ENCODE assay signal across 8 cellular contexts in genomic region chr12:53205747-53206146, GRCh38. TPM values are rescaled to one million over a fixed set of nuclear protein-coding genes. Genes with fewer than 3 reads are reported as not detected.
DNase-seq lines count a peak whose midpoint lies in the region; ATAC-seq and TF ChIP-seq lines count a peak whose summit lies in the region.

No MANE protein-coding gene starts in this region.

- in situ Hi-C loops in Panc1 (cut with HindIII; ENCODE audit: low pct_unique_long_range_greater_than_20kb, low sequenced_read_pairs) = no loop called here

- H3K9me3 Mint-ChIP-seq in activated naive CD8-positive, alpha-beta T cell treated with anti-CD3 and anti-CD28 coated beads, Interleukin-2, amount 10 ng/mL, durations not matched to agents 7 days and 5 days = no peaks in the 10 kb centered on the region

- BruUV-seq in Panc1 (replicated peaks; lab: Mats Ljungman, UMichigan) = no TSS peak

- no peaks in the 10 kb centered on the region for H3K9me3 ChIP-seq in Panc1 (ENCODE audit: control insufficient read depth, insufficient read depth, low read depth, low read length)

- no peak overlapping the region for H3K4me3 ChIP-seq in Panc1 (ENCODE audit: low read depth in 2 of 2, low read length in 2 of 2)

- no peak for DNase-seq in Panc1 (ENCODE audit: low read depth, low spot score)
- DNase-seq in activated naive CD8-positive, alpha-beta T cell treated with anti-CD3 and anti-CD28 coated beads, Interleukin-2, amount 10 ng/mL, durations not matched to agents 7 days and 5 days = peak; percentile 77
- DNase-seq in non-pigmented ciliary epithelial cell (ENCODE audit: low read depth) = peak; percentile 68
- DNase-seq in NCI-H1105 treated with DMSO at 0.1 percent for 48 hours (lab: John Stamatoyannopoulos, UW) = no peak
- no peak for DNase-seq in NCI-H2081 treated with DMSO at 0.1 percent for 48 hours (lab: John Stamatoyannopoulos, UW)
- DNase-seq in mucosa of gallbladder (ENCODE audit: low spot score) = no peak

- no peaks in the 10 kb centered on the region for H3K27me3 Mint-ChIP-seq in activated naive CD8-positive, alpha-beta T cell treated with anti-CD3 and anti-CD28 coated beads, Interleukin-2, amount 10 ng/mL, durations not matched to agents 7 days and 5 days

- no peak overlapping the region for H3K27ac ChIP-seq in Panc1 (ENCODE audit: low read length)

- peaks cover 29% of the 10 kb centered on the region for H3K36me3 Mint-ChIP-seq in activated naive CD8-positive, alpha-beta T cell treated with anti-CD3 and anti-CD28 coated beads, Interleukin-2, amount 10 ng/mL, durations not matched to agents 7 days and 5 days

- H3K4me3 Mint-ChIP-seq in activated naive CD8-positive, alpha-beta T cell treated with anti-CD3 and anti-CD28 coated beads, Interleukin-2, amount 10 ng/mL, durations not matched to agents 7 days and 5 days = peak overlapping the region; percentile 92

- H3K27ac Mint-ChIP-seq in activated naive CD8-positive, alpha-beta T cell treated with anti-CD3 and anti-CD28 coated beads, Interleukin-2, amount 10 ng/mL, durations not matched to agents 7 days and 5 days = peak overlapping the region; percentile 92

- H3K27me3 ChIP-seq in Panc1 (ENCODE audit: control insufficient read depth, insufficient read depth, low read length) = no peaks in the 10 kb centered on the region

- no peaks in the 10 kb centered on the region for H3K36me3 ChIP-seq in Panc1 (ENCODE audit: control insufficient read depth, insufficient read depth, low read length)

- H3K4me1 ChIP-seq in Panc1 (ENCODE audit: control insufficient read depth, insufficient read depth, low read length) = no peaks in the 10 kb centered on the region; the same call in 1 of the 2 replicates

- POLR2A ChIA-PET in Panc1 (lab: Charles Lee) = no interaction called here
- POLR2A ChIA-PET in activated naive CD8-positive, alpha-beta T cell treated with anti-CD3 and anti-CD28 coated beads, Interleukin-2, amount 10 ng/mL, durations not matched to agents 7 days and 5 days (lab: Charles Lee) = interaction anchor here (0.5 to 5.8 kb wide), 11 partner anchors 8 to 62 kb away, joined by 3 to 57 read pairs (median 5); partner anchors contain the start of genes CSAD, ESPL1 and ZNF740

- CTCF ChIA-PET in Panc1 (lab: Charles Lee) = interaction anchor here (1.1 kb wide), 1 partner anchor 8 kb away, joined by 3 read pairs; no protein-coding TSS in a partner anchor

- ATAC-seq in GM18868 (IDR thresholded peaks at IDR 0.05; ENCODE audit: unreplicated experiment) = peak; percentile 64
- peak; percentile 61 for ATAC-seq in HG02884 (IDR thresholded peaks at IDR 0.05; ENCODE audit: unreplicated experiment)
- peak; percentile 59; the same call in 1 of the 2 replicates for ATAC-seq in Panc1
- peak; percentile 69 for ATAC-seq in activated naive CD8-positive, alpha-beta T cell treated with anti-CD3 and anti-CD28 coated beads, Interleukin-2, amount 10 ng/mL, durations not matched to agents 7 days and 5 days (ENCODE audit: low read depth)

- H3K4me1 Mint-ChIP-seq in activated naive CD8-positive, alpha-beta T cell treated with anti-CD3 and anti-CD28 coated beads, Interleukin-2, amount 10 ng/mL, durations not matched to agents 7 days and 5 days = peaks cover 52% of the 10 kb centered on the region

- intact Hi-C loops in Panc1 (cut with micrococcal nuclease; ENCODE audit: unreplicated experiment) = no loop called here

- TF ChIP-seq CTCF in Panc1 (IDR thresholded peaks at IDR 0.05) = no peak

RNA-seq across cellular contexts. Expression of gene ITGB7, which starts 1.3 kb away (rescaled TPM):
- total RNA-seq in Panc1 (2021; ENCODE audit: unreplicated experiment) = 0.98 TPM
- not detected for polyA plus RNA-seq in Panc1 (2012; ENCODE audit: insufficient read length)
- 100 to 1,000 TPM; 415 to 420 TPM for total RNA-seq in activated naive CD8-positive, alpha-beta T cell treated with anti-CD3 and anti-CD28 coated beads, Interleukin-2, amount 10 ng/mL, durations not matched to agents 7 days and 5 days
- 5.8 TPM for total RNA-seq in mucosa of gallbladder

RNA-seq across cellular contexts. Expression of gene CSAD, which starts 25.0 kb away (rescaled TPM):
- total RNA-seq in Panc1 (2021; ENCODE audit: unreplicated experiment) (15.4 TPM), mucosa of gallbladder (44.3 TPM)
- polyA plus RNA-seq in Panc1 (2012; ENCODE audit: insufficient read length) = 12.5 TPM
- 10 to 100 TPM; 28.1 to 38.3 TPM for total RNA-seq in activated naive CD8-positive, alpha-beta T cell treated with anti-CD3 and anti-CD28 coated beads, Interleukin-2, amount 10 ng/mL, durations not matched to agents 7 days and 5 days

RNA-seq across cellular contexts. Expression of gene ZNF740, which starts 25.2 kb away (rescaled TPM):
- 46.8 TPM for total RNA-seq in Panc1 (2021; ENCODE audit: unreplicated experiment)
- polyA plus RNA-seq in Panc1 (2012; ENCODE audit: insufficient read length) = 29.9 TPM
- total RNA-seq in activated naive CD8-positive, alpha-beta T cell treated with anti-CD3 and anti-CD28 coated beads, Interleukin-2, amount 10 ng/mL, durations not matched to agents 7 days and 5 days = 10 to 100 TPM; 53.6 to 60.2 TPM
- total RNA-seq in mucosa of gallbladder = 40.4 TPM

RNA-seq across cellular contexts. Expression of gene RARG, which starts 26.3 kb away (rescaled TPM):
- total RNA-seq in Panc1 (2021; ENCODE audit: unreplicated experiment) (41.2 TPM), mucosa of gallbladder (41.8 TPM)
- 40.7 TPM for polyA plus RNA-seq in Panc1 (2012; ENCODE audit: insufficient read length)
- total RNA-seq in activated naive CD8-positive, alpha-beta T cell treated with anti-CD3 and anti-CD28 coated beads, Interleukin-2, amount 10 ng/mL, durations not matched to agents 7 days and 5 days = 10 to 100 TPM; 38.1 to 40.3 TPM

Comparison
In these comparisons a context has a peak if more than half of its experiments do, and no peak if none do; other contexts are left out.
1. DNase-seq: peak in activated naive CD8-positive, alpha-beta T cell treated with anti-CD3 and anti-CD28 coated beads, Interleukin-2, amount 10 ng/mL, durations not matched to agents 7 days and 5 days (single experiment) and non-pigmented ciliary epithelial cell (single experiment); none in Panc1 (single experiment), NCI-H1105 treated with DMSO at 0.1 percent for 48 hours (single experiment), NCI-H2081 treated with DMSO at 0.1 percent for 48 hours (single experiment) and mucosa of gallbladder (single experiment).
2. RNA of gene ITGB7, which starts 1.3 kb away (total RNA-seq): 415 to 420 TPM in activated naive CD8-positive, alpha-beta T cell treated with anti-CD3 and anti-CD28 coated beads, Interleukin-2, amount 10 ng/mL, durations not matched to agents 7 days and 5 days; 5.8 TPM in mucosa of gallbladder (single experiment) and 0.98 TPM in Panc1 (single experiment); every median in the first group is over 10 times any median in the second.
3. Peak in every context shown above with its lines, with median percentiles within 50 percentile points of each other: ATAC-seq.